Comparison of ENCODE assay signal across 21 cellular contexts in genomic region chr6:107607109-107607508, GRCh38.
A peak's percentile ranks its signal among the peaks of the same experiment; 100 is the strongest.
DNase-seq lines count a peak whose midpoint lies in the region; ATAC-seq and TF ChIP-seq lines count a peak whose summit lies in the region.
"Had no signal": no experiment of that assay in that cellular context is flagged by ENCODE, and none has a peak within 500 bp of the region (broad histone marks: within the 10 kb centered on the region; RNA-seq: fewer than 3 reads in every experiment).

No MANE protein-coding gene starts in this region.

- H3K36me3 ChIP-seq in sigmoid colon: no peaks in the 10 kb centered on the region
- H3K36me3 ChIP-seq: colonic mucosa had no signal

- H3K27ac Mint-ChIP-seq in T-helper 2 cell treated with Interferon-gamma antibody and Interleukin-4, amounts not matched to agents 5 μg/mL and 100 μg/mL, for 36 hours: no peak overlapping the region
- H3K27ac Mint-ChIP-seq: activated B cell treated with CpG ODN at 0.5 μM for 24 hours; activated CD4-positive, alpha-beta memory T cell treated with anti-CD3 and anti-CD28 coated beads, Interleukin-2, amount 10 ng/mL, durations not matched to agents 7 days and 5 days; activated naive CD4-positive, alpha-beta T cell treated with anti-CD3 and anti-CD28 coated beads, Interleukin-2, amount 10 ng/mL, durations not matched to agents 7 days and 5 days; activated T-cell treated with anti-CD3 and anti-CD28 coated beads, Interleukin-2, amount 50 U/mL, for 24 hours; memory B cell; natural killer cell had no signal

- no peak for TF ChIP-seq CTCF in sigmoid colon (IDR thresholded peaks at IDR 0.05)

- H3K9me3 ChIP-seq in sigmoid colon: no peaks in the 10 kb centered on the region
- H3K9me3 ChIP-seq: colonic mucosa had no signal

- intact Hi-C loops in left cardiac atrium (cut with DNase I) (no loop called here), sigmoid colon (cut with DNase I) (no loop called here)

- H3K27ac ChIP-seq in sigmoid colon: no peak overlapping the region
- H3K27ac ChIP-seq: colonic mucosa had no signal

- no peaks in the 10 kb centered on the region for H3K36me3 Mint-ChIP-seq in T-helper 2 cell treated with Interferon-gamma antibody and Interleukin-4, amounts not matched to agents 5 μg/mL and 100 μg/mL, for 36 hours (ENCODE audit: low read depth)
- H3K36me3 Mint-ChIP-seq: activated naive CD4-positive, alpha-beta T cell treated with anti-CD3 and anti-CD28 coated beads, Interleukin-2, amount 10 ng/mL, durations not matched to agents 7 days and 5 days; memory B cell; natural killer cell had no signal

- peaks cover 13% of the 10 kb centered on the region for H3K27me3 Mint-ChIP-seq in T-helper 2 cell treated with Interferon-gamma antibody and Interleukin-4, amounts not matched to agents 5 μg/mL and 100 μg/mL, for 36 hours (ENCODE audit: low read depth)
- H3K27me3 Mint-ChIP-seq: activated B cell treated with CpG ODN at 0.5 μM for 24 hours had no signal

- no peaks in the 10 kb centered on the region for H3K27me3 ChIP-seq in sigmoid colon
- H3K27me3 ChIP-seq: colonic mucosa had no signal

- H3K9me3 Mint-ChIP-seq in T-helper 2 cell treated with Interferon-gamma antibody and Interleukin-4, amounts not matched to agents 5 μg/mL and 100 μg/mL, for 36 hours: no peaks in the 10 kb centered on the region
- H3K9me3 Mint-ChIP-seq: activated B cell treated with CpG ODN at 0.5 μM for 24 hours; activated CD4-positive, alpha-beta memory T cell treated with anti-CD3 and anti-CD28 coated beads, Interleukin-2, amount 10 ng/mL, durations not matched to agents 7 days and 5 days; activated naive CD4-positive, alpha-beta T cell treated with anti-CD3 and anti-CD28 coated beads, Interleukin-2, amount 10 ng/mL, durations not matched to agents 7 days and 5 days; activated T-cell treated with anti-CD3 and anti-CD28 coated beads, Interleukin-2, amount 50 U/mL, for 24 hours; memory B cell; natural killer cell had no signal

- H3K4me3 Mint-ChIP-seq in T-helper 2 cell treated with Interferon-gamma antibody and Interleukin-4, amounts not matched to agents 5 μg/mL and 100 μg/mL, for 36 hours: no peak overlapping the region
- H3K4me3 Mint-ChIP-seq: activated B cell treated with CpG ODN at 0.5 μM for 24 hours; activated CD4-positive, alpha-beta memory T cell treated with anti-CD3 and anti-CD28 coated beads, Interleukin-2, amount 10 ng/mL, durations not matched to agents 7 days and 5 days; activated naive CD4-positive, alpha-beta T cell treated with anti-CD3 and anti-CD28 coated beads, Interleukin-2, amount 10 ng/mL, durations not matched to agents 7 days and 5 days; activated T-cell treated with anti-CD3 and anti-CD28 coated beads, Interleukin-2, amount 50 U/mL, for 24 hours; memory B cell; natural killer cell had no signal

- no peak overlapping the region for H3K4me3 ChIP-seq in sigmoid colon
- H3K4me3 ChIP-seq: colonic mucosa had no signal

- 42 to 62% methylated on average over 4 of the region's 4 CpGs for WGBS in sigmoid colon, 2 donors

- peak; percentile 9 for DNase-seq in DMS53 (lab: John Stamatoyannopoulos, UW)
- no peak for DNase-seq in DMS53 treated with DMSO at 0.1 percent for 48 hours (lab: John Stamatoyannopoulos, UW; ENCODE audit: unreplicated experiment)
- peak; percentile 81 to 82 for DNase-seq in SHP77 (lab: John Stamatoyannopoulos, UW)
- DNase-seq in left cardiac atrium: peak; percentile 34
- peak; percentile 83 for DNase-seq in sigmoid colon
- DNase-seq in T-helper 2 cell treated with Interferon-gamma antibody and Interleukin-4, amounts not matched to agents 5 μg/mL and 100 μg/mL, for 36 hours (ENCODE audit: low spot score): no peak
- no peak for DNase-seq in cerebellar nuclear complex (lab: John Stamatoyannopoulos, UW)
- no peak for DNase-seq in stimulated activated CD4-positive, alpha-beta T cell treated with anti-CD3 and anti-CD28 coated beads, Interleukin-4, amount 100 ng/mL, for 4 hours
- DNase-seq: 8988T; activated B cell treated with CpG ODN at 0.5 μM for 24 hours; activated CD4-positive, alpha-beta memory T cell treated with anti-CD3 and anti-CD28 coated beads, Interleukin-2, amount 10 ng/mL, durations not matched to agents 7 days and 5 days; activated naive CD4-positive, alpha-beta T cell treated with anti-CD3 and anti-CD28 coated beads, Interleukin-2, amount 10 ng/mL, durations not matched to agents 7 days and 5 days; activated T-cell treated with anti-CD3 and anti-CD28 coated beads, Interleukin-2, amount 50 U/mL, for 24 hours; colonic mucosa; DMS 273 treated with DMSO at 0.1 percent for 48 hours; foreskin fibroblast; natural killer cell; NCI-H2081; NCI-H524 treated with DMSO at 0.1 percent for 48 hours; OCI-M1 had no signal

- peak in 1 of 2 donors; percentile 64 for ATAC-seq in left cardiac atrium
- ATAC-seq: natural killer cell had no signal

- peaks cover 0 to 21% (median 5%) of the 10 kb centered on the region in 4 donors for H3K4me1 ChIP-seq in sigmoid colon
- H3K4me1 ChIP-seq: colonic mucosa had no signal

- no peaks in the 10 kb centered on the region for H3K4me1 Mint-ChIP-seq in T-helper 2 cell treated with Interferon-gamma antibody and Interleukin-4, amounts not matched to agents 5 μg/mL and 100 μg/mL, for 36 hours (ENCODE audit: low read depth)
- H3K4me1 Mint-ChIP-seq: activated CD4-positive, alpha-beta memory T cell treated with anti-CD3 and anti-CD28 coated beads, Interleukin-2, amount 10 ng/mL, durations not matched to agents 7 days and 5 days; activated naive CD4-positive, alpha-beta T cell treated with anti-CD3 and anti-CD28 coated beads, Interleukin-2, amount 10 ng/mL, durations not matched to agents 7 days and 5 days; natural killer cell had no signal

- TF ChIP-seq POLR2A in sigmoid colon (IDR thresholded peaks at IDR 0.05): no peak

- no peak for TF ChIP-seq EP300 in sigmoid colon (IDR thresholded peaks at IDR 0.05)

Comparison
In these comparisons a context has a peak if more than half of its experiments do, and no peak if none do; other contexts are left out.
1. DNase-seq: peak in DMS53 (single experiment), SHP77 (2 of 2), left cardiac atrium (single experiment) and sigmoid colon (single experiment); none in DMS53 treated with DMSO at 0.1 percent for 48 hours (single experiment), T-helper 2 cell treated with Interferon-gamma antibody and Interleukin-4, amounts not matched to agents 5 μg/mL and 100 μg/mL, for 36 hours (single experiment), cerebellar nuclear complex (0 of 2) and stimulated activated CD4-positive, alpha-beta T cell treated with anti-CD3 and anti-CD28 coated beads, Interleukin-4, amount 100 ng/mL, for 4 hours (0 of 2).